In genomic region chr6:101226677-101227135, GRCh38 we compare ENCODE assay signal across 8 cellular contexts.
A peak's percentile ranks its signal among the peaks of the same experiment; 100 is the strongest.
DNase-seq lines count a peak whose midpoint lies in the region; ATAC-seq and TF ChIP-seq lines count a peak whose summit lies in the region.

No MANE protein-coding gene starts in this region.

- TF ChIP-seq CTCF in DND-41 (IDR thresholded peaks at IDR 0.05; ENCODE audit: borderline replicate concordance, extremely low read depth, low read length, poor library complexity, severe bottlenecking) = peak; percentile 52

- H3K9me3 Mint-ChIP-seq in T-helper 2 cell treated with Interferon-gamma antibody and Interleukin-4, amounts not matched to agents 5 μg/mL and 100 μg/mL, for 36 hours = peaks cover 8% of the 10 kb centered on the region

- no peak overlapping the region for H3K4me2 ChIP-seq in DND-41 (ENCODE audit: insufficient read depth, low read length)

- H3K36me3 Mint-ChIP-seq in T-helper 2 cell treated with Interferon-gamma antibody and Interleukin-4, amounts not matched to agents 5 μg/mL and 100 μg/mL, for 36 hours (ENCODE audit: low read depth) = no peaks in the 10 kb centered on the region

- H3K27ac ChIP-seq in DND-41 (ENCODE audit: low read length) = no peak overlapping the region

- H3K79me2 ChIP-seq in DND-41 (ENCODE audit: insufficient read depth, low read length) = no peaks in the 10 kb centered on the region

- H3K36me3 ChIP-seq in DND-41 (ENCODE audit: insufficient read depth, low read length) = no peaks in the 10 kb centered on the region

- H2AFZ ChIP-seq in DND-41 (ENCODE audit: low read depth, low read length) = no peak overlapping the region

- H3K9me3 ChIP-seq in DND-41 (ENCODE audit: insufficient read depth, low read length, severe bottlenecking) = peaks cover 13% of the 10 kb centered on the region

- no peaks in the 10 kb centered on the region for H3K4me1 Mint-ChIP-seq in T-helper 2 cell treated with Interferon-gamma antibody and Interleukin-4, amounts not matched to agents 5 μg/mL and 100 μg/mL, for 36 hours (ENCODE audit: low read depth)

- H3K27me3 ChIP-seq in DND-41 (ENCODE audit: insufficient read depth, low read length, poor library complexity) = no peaks in the 10 kb centered on the region

- H3K4me3 ChIP-seq in DND-41 (ENCODE audit: low read depth in 1 of 2, low read length in 2 of 2) = no peak overlapping the region

- H3K9ac ChIP-seq in DND-41 (ENCODE audit: low read depth, low read length) = no peak overlapping the region

- H3K4me1 ChIP-seq in DND-41 (ENCODE audit: insufficient read depth, low read length) = no peaks in the 10 kb centered on the region

- peak; percentile 26 for DNase-seq in DND-41
- peak; percentile 62 for DNase-seq in HCEC 1CT
- DNase-seq in RPMI8226 = peak; percentile 14
- peak; percentile 77 for DNase-seq in islet precursor cell
- no peak for DNase-seq in NOMO-1 (lab: John Stamatoyannopoulos, UW; ENCODE audit: unreplicated experiment in 2 of 2)
- DNase-seq in cerebellum (ENCODE audit: low spot score) = no peak
- no peak for DNase-seq in T-helper 2 cell treated with Interferon-gamma antibody and Interleukin-4, amounts not matched to agents 5 μg/mL and 100 μg/mL, for 36 hours (ENCODE audit: low spot score)

- H3K4me3 Mint-ChIP-seq in T-helper 2 cell treated with Interferon-gamma antibody and Interleukin-4, amounts not matched to agents 5 μg/mL and 100 μg/mL, for 36 hours = no peak overlapping the region

- no peak overlapping the region for H3K27ac Mint-ChIP-seq in T-helper 2 cell treated with Interferon-gamma antibody and Interleukin-4, amounts not matched to agents 5 μg/mL and 100 μg/mL, for 36 hours

- H4K20me1 ChIP-seq in DND-41 (ENCODE audit: insufficient read depth, low read length) = no peaks in the 10 kb centered on the region

- H3K27me3 Mint-ChIP-seq in T-helper 2 cell treated with Interferon-gamma antibody and Interleukin-4, amounts not matched to agents 5 μg/mL and 100 μg/mL, for 36 hours (ENCODE audit: low read depth) = no peaks in the 10 kb centered on the region

- no peak for ATAC-seq in DND-41 (ENCODE audit: insufficient read depth, low read depth)
- ATAC-seq in GM21576 (IDR thresholded peaks at IDR 0.05; ENCODE audit: unreplicated experiment) = no peak

Comparison
In these comparisons a context has a peak if more than half of its experiments do, and no peak if none do; other contexts are left out.
1. DNase-seq: peak in DND-41 (single experiment), HCEC 1CT (single experiment), RPMI8226 (single experiment) and islet precursor cell (single experiment); none in NOMO-1 (0 of 2), cerebellum (single experiment) and T-helper 2 cell treated with Interferon-gamma antibody and Interleukin-4, amounts not matched to agents 5 μg/mL and 100 μg/mL, for 36 hours (single experiment).